17 cellular contexts compared by ENCODE assay signal in genomic region chr12:22029991-22030390, GRCh38. TPM values are rescaled to one million over a fixed set of nuclear protein-coding genes. Genes with fewer than 3 reads are reported as not detected.
DNase-seq lines count a peak whose midpoint lies in the region; TF ChIP-seq lines count a peak whose summit lies in the region.
"Had no signal": no experiment of that assay in that cellular context is flagged by ENCODE, and none has a peak within 500 bp of the region (broad histone marks: within the 10 kb centered on the region; RNA-seq: fewer than 3 reads in every experiment).

No MANE protein-coding gene starts in this region.

- BruUV-seq in MCF 10A (replicated peaks; lab: Mats Ljungman, UMichigan), result no TSS peak

- H2BK5ac ChIP-seq in neuronal stem cell (ENCODE audit: low read length), result no peak overlapping the region

- DNase-seq in NCI-H1105 (lab: John Stamatoyannopoulos, UW) (peak; percentile 11), NCI-H1105 treated with DMSO at 0.1 percent for 48 hours (lab: John Stamatoyannopoulos, UW) (no peak), MCF 10A (ENCODE audit: unreplicated experiment) (peak; percentile 22), breast epithelium (ENCODE audit: low spot score in 2 of 2) (no peak), neuronal stem cell (ENCODE audit: low spot score) (no peak), HAP-1 (ENCODE audit: low spot score in 2 of 2) (no peak)
- DNase-seq in activated T-cell treated with anti-CD3 and anti-CD28 coated beads, Interleukin-2, amount 50 U/mL, for 48 hours, result no peak
- DNase-seq: 8988T; CD8-positive, alpha-beta memory T cell; COR-L47; DMS153; DMS79; GDM1; IMR-90 had no signal

- in situ Hi-C loops in HAP-1 (cut with MboI; ENCODE audit: low sequenced_read_pairs), result no loop called here

- no peaks in the 10 kb centered on the region for H3K36me3 ChIP-seq in breast epithelium
- H3K36me3 ChIP-seq in HEK293 (ENCODE audit: control insufficient read depth in 2 of 2, insufficient read depth in 1 of 2, low read length in 2 of 2), result no peaks in the 10 kb centered on the region
- no peaks in the 10 kb centered on the region for H3K36me3 ChIP-seq in neuronal stem cell (replicated peaks in 1 of 2; ENCODE audit: control insufficient read depth in 2 of 2, insufficient read depth in 2 of 2, low read length in 2 of 2)
- no peaks in the 10 kb centered on the region for H3K36me3 ChIP-seq in HAP-1 (replicated peaks)
- H3K36me3 ChIP-seq: BLaER1 treated with 17β-estradiol and CSF1 and Interleukin-3, amounts not matched to agents 10 nM and 100 nM had no signal

- no peak for TF ChIP-seq POLR2A in breast epithelium (IDR thresholded peaks at IDR 0.05)

- H3K9me3 ChIP-seq in breast epithelium (no peaks in the 10 kb centered on the region), HEK293 (ENCODE audit: control insufficient read depth, insufficient read depth, low read depth, low read length) (no peaks in the 10 kb centered on the region), neuronal stem cell (replicated peaks in 1 of 2; ENCODE audit: control insufficient read depth in 2 of 2, insufficient read depth in 1 of 2, low read depth in 1 of 2, low read length in 2 of 2) (no peaks in the 10 kb centered on the region), HAP-1 (no peaks in the 10 kb centered on the region)

- H2BK15ac ChIP-seq in neuronal stem cell (ENCODE audit: low read length), result no peak overlapping the region

- no peak overlapping the region for H3K9ac ChIP-seq in neuronal stem cell (ENCODE audit: low read depth, low read length, poor library complexity)
- H3K9ac ChIP-seq: BLaER1 treated with 17β-estradiol and CSF1 and Interleukin-3, amounts not matched to agents 10 nM and 100 nM had no signal

- H3K4me1 ChIP-seq in breast epithelium (no peaks in the 10 kb centered on the region), HEK293 (ENCODE audit: control insufficient read depth, insufficient read depth, low read length) (no peaks in the 10 kb centered on the region), neuronal stem cell (ENCODE audit: control insufficient read depth in 2 of 2, insufficient read depth in 1 of 2, low read depth in 1 of 2, low read length in 2 of 2) (peaks cover 1% of the 10 kb centered on the region in 2 donors), HAP-1 (no peaks in the 10 kb centered on the region)

- no peak overlapping the region for H3K27ac ChIP-seq in breast epithelium
- no peak overlapping the region for H3K27ac ChIP-seq in HEK293 (ENCODE audit: extremely low read depth, low read depth, low read length)
- no peak overlapping the region for H3K27ac ChIP-seq in neuronal stem cell (replicated peaks; ENCODE audit: low read length)
- H3K27ac ChIP-seq: BLaER1 treated with 17β-estradiol and CSF1 and Interleukin-3, amounts not matched to agents 10 nM and 100 nM had no signal

- no peak overlapping the region for H2AFZ ChIP-seq in neuronal stem cell (ENCODE audit: low read length)
- H2AFZ ChIP-seq: GM23338 had no signal

- no CpG with 5 or more reads among the region's 1 CpG for WGBS in neuronal stem cell (ENCODE audit: extremely low coverage in 2 of 2, insufficient read length in 2 of 2, insufficient replicate concordance in 1 of 2), 2 donors

- H3K4me2 ChIP-seq in neuronal stem cell (ENCODE audit: insufficient read depth, low read length, poor library complexity, severe bottlenecking), result no peak overlapping the region
- H3K4me2 ChIP-seq: BLaER1 treated with 17β-estradiol and CSF1 and Interleukin-3, amounts not matched to agents 10 nM and 100 nM; GM23338 had no signal

- no peak overlapping the region for H4K8ac ChIP-seq in neuronal stem cell (ENCODE audit: low read depth, low read length)

- H2BK120ac ChIP-seq in neuronal stem cell (ENCODE audit: low read depth, low read length), result no peak overlapping the region

- H3K27me3 ChIP-seq in breast epithelium (no peaks in the 10 kb centered on the region), neuronal stem cell (ENCODE audit: control insufficient read depth in 3 of 3, insufficient read depth in 3 of 3, low read depth in 1 of 3, low read length in 3 of 3) (no peaks in the 10 kb centered on the region), HAP-1 (ENCODE audit: low read depth) (no peaks in the 10 kb centered on the region)
- H3K27me3 ChIP-seq: BLaER1 treated with 17β-estradiol and CSF1 and Interleukin-3, amounts not matched to agents 10 nM and 100 nM had no signal

- H3K23ac ChIP-seq in neuronal stem cell (ENCODE audit: low read depth, low read length, poor library complexity), result no peak overlapping the region

- TF ChIP-seq CTCF in MCF 10A (IDR thresholded peaks at IDR 0.05; ENCODE audit: unreplicated experiment) (no peak), breast epithelium (IDR thresholded peaks at IDR 0.05) (no peak), HEK293 (tag by site-specific recombination; IDR thresholded peaks at IDR 0.05) (no peak)

- H2AK5ac ChIP-seq in neuronal stem cell (ENCODE audit: low read depth, low read length), result no peak overlapping the region

- no peaks in the 10 kb centered on the region for H3K36me3 Mint-ChIP-seq in MCF 10A (ENCODE audit: insufficient read depth, unreplicated experiment)
- H3K36me3 Mint-ChIP-seq: CD8-positive, alpha-beta memory T cell had no signal

- H3K9me3 Mint-ChIP-seq in MCF 10A (ENCODE audit: unreplicated experiment), result no peaks in the 10 kb centered on the region
- H3K9me3 Mint-ChIP-seq: CD8-positive, alpha-beta memory T cell had no signal

- no peak overlapping the region for H3K4me3 Mint-ChIP-seq in MCF 10A (ENCODE audit: unreplicated experiment)
- H3K4me3 Mint-ChIP-seq: CD8-positive, alpha-beta memory T cell; GM23338 had no signal

- no peak overlapping the region for H3K18ac ChIP-seq in neuronal stem cell (ENCODE audit: low read length)

- H3K4me1 Mint-ChIP-seq in MCF 10A (ENCODE audit: insufficient read depth, unreplicated experiment), result peaks cover 7% of the 10 kb centered on the region

- peak overlapping the region; percentile 56 for H3K14ac ChIP-seq in neuronal stem cell (ENCODE audit: low read length)

- H4K91ac ChIP-seq in neuronal stem cell (ENCODE audit: low read depth, low read length, poor library complexity), result no peak overlapping the region

- H3K27ac Mint-ChIP-seq in MCF 10A (ENCODE audit: low read depth, unreplicated experiment), result no peak overlapping the region
- H3K27ac Mint-ChIP-seq: CD8-positive, alpha-beta memory T cell; GM23338 had no signal

- H3K4me3 ChIP-seq in breast epithelium (no peak overlapping the region), HEK293 (ENCODE audit: low read depth, low read length) (no peak overlapping the region), neuronal stem cell (ENCODE audit: low read length in 2 of 2) (no peak overlapping the region), HAP-1 (no peak overlapping the region)
- H3K4me3 ChIP-seq: BLaER1 treated with 17β-estradiol and CSF1 and Interleukin-3, amounts not matched to agents 10 nM and 100 nM; GM23338 had no signal

- no peaks in the 10 kb centered on the region for H3K27me3 Mint-ChIP-seq in MCF 10A (ENCODE audit: insufficient read depth, unreplicated experiment)

- CTCF ChIA-PET in MCF 10A (lab: Yijun Ruan, JAX) (interaction anchor here (1.2 kb wide), 1 partner anchor 40 kb away, joined by 3 read pairs; no protein-coding TSS in a partner anchor), HEK293 (lab: Yijun Ruan, JAX) (interaction anchor here (1.2 kb wide), 1 partner anchor 16 kb away, joined by 4 read pairs; no protein-coding TSS in a partner anchor)

- POLR2A ChIA-PET in MCF 10A (lab: Yijun Ruan, JAX) (no interaction called here), HEK293 (lab: Yijun Ruan, JAX) (no interaction called here)

- no peak overlapping the region for H2BK12ac ChIP-seq in neuronal stem cell (ENCODE audit: low read length)

- intact Hi-C loops in MCF 10A (cut with micrococcal nuclease) (no loop called here), breast epithelium (cut with DNase I; ENCODE audit: low total_unique reads) (no loop called here)

- no peaks in the 10 kb centered on the region for H3K79me1 ChIP-seq in neuronal stem cell (ENCODE audit: low read depth, low read length)

- no peak overlapping the region for H3K4ac ChIP-seq in neuronal stem cell (ENCODE audit: low read length)

TF ChIP-seq in HEK293, 187 proteins besides CTCF, POLR2A, EP300 and RAD21:
- TF ChIP-seq ZNF624 (tag by site-specific recombination; IDR thresholded peaks at IDR 0.05) (no peak), ZBTB26 (tag by site-specific recombination; optimal IDR thresholded peaks at IDR 0.05) (no peak), ZNF585B (tag by site-specific recombination; IDR thresholded peaks at IDR 0.05) (peak; percentile 42)

RNA-seq across cellular contexts. Expression of gene CMAS, which starts 16.0 kb away (rescaled TPM):
- 41.5 and 45.8 TPM in 2 replicates for total RNA-seq in MCF 10A (2022)
- total RNA-seq in breast epithelium, result 10 to 100 TPM; 20.6 to 26.5 (median 25.6) TPM
- polyA plus RNA-seq in neuronal stem cell (2013, experiment 1 of 2), result 37.7 TPM
- 38.7 TPM for polyA plus RNA-seq in neuronal stem cell (2013, experiment 2 of 2)

Comparison
In these comparisons a context has a peak if more than half of its experiments do, and no peak if none do; other contexts are left out.
1. DNase-seq: peak in NCI-H1105 (single experiment) and MCF 10A (single experiment); none in NCI-H1105 treated with DMSO at 0.1 percent for 48 hours (single experiment), breast epithelium (0 of 2), neuronal stem cell (single experiment), activated T-cell treated with anti-CD3 and anti-CD28 coated beads, Interleukin-2, amount 50 U/mL, for 48 hours (0 of 2) and HAP-1 (0 of 2).